In genomic region chr1:230860617-230861384, GRCh38 we compare ENCODE assay signal across 3 cellular contexts.
TF ChIP-seq lines count a peak whose summit lies in the region.

No MANE protein-coding gene starts in this region.

TF ChIP-seq in SK-N-SH, 30 proteins besides CTCF, POLR2A, EP300 and RAD21:
- TF ChIP-seq NRF1 (IDR thresholded peaks at IDR 0.05; ENCODE audit: low read depth, low read length) (no peak), GABPA (IDR thresholded peaks at IDR 0.05; ENCODE audit: low read depth) (no peak), NFIC (IDR thresholded peaks at IDR 0.05; ENCODE audit: borderline replicate concordance) (no peak), TEAD4 (IDR thresholded peaks at IDR 0.05; ENCODE audit: borderline replicate concordance, insufficient read depth) (no peak), ZBTB33 (IDR thresholded peaks at IDR 0.05; ENCODE audit: borderline replicate concordance, low read depth) (no peak), JUND (IDR thresholded peaks at IDR 0.05) (no peak), SMC3 (IDR thresholded peaks at IDR 0.05; ENCODE audit: low read depth, low read length) (no peak), USF1 (IDR thresholded peaks at IDR 0.05; ENCODE audit: borderline replicate concordance, low read depth) (no peak), FOXM1 (IDR thresholded peaks at IDR 0.05; ENCODE audit: low read depth) (no peak), CHD2 (IDR thresholded peaks at IDR 0.05; ENCODE audit: low read length, partially characterized antibody) (no peak), FOXJ3 (CRISPR knock-in tag; IDR thresholded peaks at IDR 0.05) (no peak), PBX3 (IDR thresholded peaks at IDR 0.05) (no peak), TAF1 (IDR thresholded peaks at IDR 0.05; ENCODE audit: borderline replicate concordance, low read depth, low read length) (no peak), RCOR1 (IDR thresholded peaks at IDR 0.05; ENCODE audit: low read length) (no peak)

TF ChIP-seq in SK-N-SH treated with all-trans-retinoic acid at 6 μM for 48 hours, 23 proteins besides CTCF, POLR2A, EP300 and RAD21:
- TF ChIP-seq TCF4 (CRISPR knock-in tag; IDR thresholded peaks at IDR 0.05; ENCODE audit: borderline replicate concordance) (no peak), ZNF8 (CRISPR knock-in tag; IDR thresholded peaks at IDR 0.05) (no peak), CSDC2 (CRISPR knock-in tag; IDR thresholded peaks at IDR 0.05) (no peak), ISL1 (CRISPR knock-in tag; IDR thresholded peaks at IDR 0.05) (no peak), ARNTL (CRISPR knock-in tag; IDR thresholded peaks at IDR 0.05; ENCODE audit: borderline replicate concordance, low read depth) (no peak), CSRNP3 (CRISPR knock-in tag; IDR thresholded peaks at IDR 0.05) (no peak), PATZ1 (CRISPR knock-in tag; IDR thresholded peaks at IDR 0.05; ENCODE audit: borderline replicate concordance) (no peak)

TF ChIP-seq in H1, 55 proteins besides CTCF, POLR2A, EP300 and RAD21:
- TF ChIP-seq YY1 (IDR thresholded peaks at IDR 0.05; ENCODE audit: low read depth, low read length) = peak; percentile 66; the same call in 1 of the 2 replicates
- no peak for TF ChIP-seq RXRA (IDR thresholded peaks at IDR 0.05; ENCODE audit: insufficient read depth, low read depth, low read length)
TF ChIP-seq in H1: peak in this region for 1.
